14 cellular contexts compared by ENCODE assay signal in the genomic region with DNA sequence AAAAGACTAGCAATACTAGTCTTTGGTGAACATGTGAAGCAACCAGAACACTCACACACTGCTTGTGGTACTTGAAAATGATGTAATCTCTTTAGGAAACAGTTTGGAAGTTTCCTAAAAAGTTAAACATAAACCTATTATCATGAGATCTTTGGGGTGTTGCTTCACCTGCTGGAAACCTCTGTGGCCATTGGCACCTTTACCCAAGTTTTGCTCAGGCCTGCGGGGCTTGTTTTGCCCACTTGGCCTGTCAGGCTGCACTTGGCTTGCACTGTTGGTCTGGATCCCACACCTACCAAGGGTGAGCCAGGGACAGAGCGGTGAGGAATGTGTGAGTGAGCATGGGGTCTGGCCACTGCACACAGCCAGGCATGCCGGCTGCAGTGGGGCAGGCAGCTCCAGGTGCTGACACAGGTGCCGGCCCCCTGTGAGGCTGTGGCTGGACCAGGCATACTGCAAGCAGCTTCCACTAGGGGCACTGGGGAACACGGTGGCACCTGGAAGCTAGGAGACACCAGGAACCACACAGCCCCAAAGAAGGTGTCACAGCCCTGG. TPM values are rescaled to one million over a fixed set of nuclear protein-coding genes. Genes with fewer than 3 reads are reported as not detected.
A peak's percentile ranks its signal among the peaks of the same experiment; 100 is the strongest.
DNase-seq lines count a peak whose midpoint lies in the region; ATAC-seq and TF ChIP-seq lines count a peak whose summit lies in the region.
"Had no signal": no experiment of that assay in that cellular context is flagged by ENCODE, and none has a peak within 500 bp of the region (broad histone marks: within the 10 kb centered on the region; RNA-seq: fewer than 3 reads in every experiment).

No MANE protein-coding gene starts in this region.

- H3K4me3 ChIP-seq in right atrium auricular region (no peak overlapping the region), brain microvascular endothelial cell (ENCODE audit: low read depth, low read length) (no peak overlapping the region)
- H3K4me3 ChIP-seq: BLaER1 treated with 17β-estradiol and CSF1 and Interleukin-3, amounts not matched to agents 10 nM and 100 nM; gastroesophageal sphincter; Peyer's patch; skin epidermis had no signal

- H3K4me1 ChIP-seq in right atrium auricular region, result no peaks in the 10 kb centered on the region
- H3K4me1 ChIP-seq: gastroesophageal sphincter had no signal

- in situ Hi-C loops in brain microvascular endothelial cell (cut with HindIII; ENCODE audit: low pct_ligation_motif_present, low sequenced_read_pairs), result no loop called here

- ATAC-seq in Right ventricle myocardium inferior (peak; percentile 64), left colon (peak; percentile 56), HG03520 (IDR thresholded peaks at IDR 0.05; ENCODE audit: unreplicated experiment) (no peak), HG02970 (IDR thresholded peaks at IDR 0.05; ENCODE audit: low FRiP score, unreplicated experiment) (no peak), HG03159 (IDR thresholded peaks at IDR 0.05; ENCODE audit: unreplicated experiment) (no peak)

- H3K27ac ChIP-seq in right atrium auricular region, result no peak overlapping the region
- H3K27ac ChIP-seq in brain microvascular endothelial cell, result no peak overlapping the region
- H3K27ac ChIP-seq: BLaER1 treated with 17β-estradiol and CSF1 and Interleukin-3, amounts not matched to agents 10 nM and 100 nM; gastroesophageal sphincter; Peyer's patch; skin epidermis had no signal

- TF ChIP-seq CTCF in right atrium auricular region (IDR thresholded peaks at IDR 0.05) (peak in 1 of 2 donors; percentile 35), brain microvascular endothelial cell (IDR thresholded peaks at IDR 0.05; ENCODE audit: low read depth, low read length, missing control alignments) (peak; percentile 39)

- H3K36me3 ChIP-seq in right atrium auricular region, result no peaks in the 10 kb centered on the region
- H3K36me3 ChIP-seq in brain microvascular endothelial cell (replicated peaks), result no peaks in the 10 kb centered on the region
- H3K36me3 ChIP-seq: BLaER1 treated with 17β-estradiol and CSF1 and Interleukin-3, amounts not matched to agents 10 nM and 100 nM; gastroesophageal sphincter; Peyer's patch had no signal

- no peak for DNase-seq in Right ventricle myocardium inferior (ENCODE audit: missing footprints)
- no peak for DNase-seq in right atrium auricular region (ENCODE audit: low spot score)
- no peak for DNase-seq in brain microvascular endothelial cell
- peak in 1 of 2 donors; percentile 26 for DNase-seq in left colon
- no peak for DNase-seq in nucleus accumbens (lab: John Stamatoyannopoulos, UW)
- DNase-seq: caudate nucleus, NCI-H1694 treated with DMSO at 0.1 percent for 48 hours, Peyer's patch had no signal

- no peaks in the 10 kb centered on the region for H3K27me3 ChIP-seq in right atrium auricular region
- H3K27me3 ChIP-seq in brain microvascular endothelial cell (replicated peaks), result no peaks in the 10 kb centered on the region
- H3K27me3 ChIP-seq: BLaER1 treated with 17β-estradiol and CSF1 and Interleukin-3, amounts not matched to agents 10 nM and 100 nM; Peyer's patch had no signal

- H3K9me3 ChIP-seq in right atrium auricular region, result no peaks in the 10 kb centered on the region
- H3K9me3 ChIP-seq: gastroesophageal sphincter, Peyer's patch had no signal

- intact Hi-C loops in Right ventricle myocardium inferior (cut with DNase I), result loop anchor here (5.0 kb wide), 1 partner anchor 126 kb away; no protein-coding TSS in a partner anchor
- intact Hi-C loops in left colon (cut with DNase I, micrococcal nuclease), result no loop called here

RNA-seq across cellular contexts. Expression of gene FNBP1L, which starts 14.4 kb away (rescaled TPM):
- 24.8 TPM for total RNA-seq in Right ventricle myocardium inferior
- 10 to 100 TPM; 13.9 to 17.8 TPM for total RNA-seq in right atrium auricular region
- total RNA-seq in left colon, result 10 to 100 TPM; 46.7 to 64.2 TPM

Comparison
In these comparisons a context has a peak if more than half of its experiments do, and no peak if none do; other contexts are left out.
1. ATAC-seq: peak in Right ventricle myocardium inferior (single experiment) and left colon (single experiment); none in HG03520 (single experiment), HG02970 (single experiment) and HG03159 (single experiment).